ENCODE assay signal across 8 cellular contexts in the genomic region with DNA sequence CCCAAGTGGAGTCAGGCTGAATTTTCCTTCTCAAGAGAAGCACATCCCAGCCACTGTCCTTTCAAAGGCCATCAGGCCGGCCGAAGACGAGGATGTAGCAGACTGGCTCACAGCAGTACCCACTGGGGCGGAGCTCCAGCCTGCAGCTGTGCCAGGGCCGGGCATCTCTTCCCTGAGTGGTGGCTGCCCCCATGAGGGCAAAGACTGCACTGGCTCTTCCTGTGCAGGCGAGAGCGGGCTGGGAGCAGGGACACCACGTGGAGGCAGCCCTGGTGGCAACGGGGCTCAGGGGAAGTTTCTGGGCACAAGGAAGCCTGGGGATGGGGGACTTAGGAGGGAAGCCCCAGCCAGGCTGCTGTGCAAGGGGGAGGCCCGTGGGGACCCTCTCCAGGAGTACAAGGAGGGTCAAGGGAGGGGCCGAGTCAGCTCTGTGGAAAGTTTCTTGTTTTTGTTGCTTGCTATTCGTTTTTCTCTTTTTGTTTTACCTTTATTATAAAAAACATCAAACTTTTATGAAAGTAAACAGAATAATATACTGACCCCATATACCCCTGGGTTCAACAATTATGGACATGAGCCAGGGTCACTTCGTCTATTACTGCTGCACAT.
DNase-seq lines count a peak whose midpoint lies in the region; ATAC-seq and TF ChIP-seq lines count a peak whose summit lies in the region.

No MANE protein-coding gene starts in this region.

- no peak overlapping the region for H3K27ac Mint-ChIP-seq in natural killer cell treated with Interleukin-12 subunit alpha and Interleukin-12 subunit beta and Interleukin-15 and Interleukin-18, amount 100 ng/mL, for 72 hours

- peak; percentile 99 for TF ChIP-seq RAD21 in HCT116 (IDR thresholded peaks at IDR 0.05; ENCODE audit: low read depth)

- peaks cover 0 to 5% of the 10 kb centered on the region in 2 experiments; a peak in 1 of 4 replicates for H3K9me3 ChIP-seq in HCT116 (ENCODE audit: control insufficient read depth in 1 of 2, insufficient read depth in 1 of 2, low read depth in 1 of 2, low read length in 2 of 2)
- no peaks in the 10 kb centered on the region for H3K9me3 ChIP-seq in fibroblast of lung (ENCODE audit: control insufficient read depth, insufficient read depth, low read depth, low read length)
- H3K9me3 ChIP-seq in upper lobe of right lung: no peaks in the 10 kb centered on the region

- peak; percentile 100 for ATAC-seq in HCT116
- peak; percentile 77 to 80 for ATAC-seq in natural killer cell treated with Interleukin-12 subunit alpha and Interleukin-12 subunit beta and Interleukin-15 and Interleukin-18, amount 100 ng/mL, for 72 hours
- peak; percentile 97 for ATAC-seq in upper lobe of right lung
- no peak for ATAC-seq in HG03039 (IDR thresholded peaks at IDR 0.05; ENCODE audit: unreplicated experiment)

- no peak overlapping the region for H3K4me3 Mint-ChIP-seq in natural killer cell treated with Interleukin-12 subunit alpha and Interleukin-12 subunit beta and Interleukin-15 and Interleukin-18, amount 100 ng/mL, for 72 hours

- no peaks in the 10 kb centered on the region for H3K27me3 ChIP-seq in HCT116 (ENCODE audit: insufficient read depth, low read length)
- H3K27me3 ChIP-seq in fibroblast of lung (ENCODE audit: control insufficient read depth, insufficient read depth, low read length): no peaks in the 10 kb centered on the region
- H3K27me3 ChIP-seq in upper lobe of right lung: no peaks in the 10 kb centered on the region

- H2AFZ ChIP-seq in HCT116 (ENCODE audit: low read depth, low read length, poor library complexity, severe bottlenecking) (peak overlapping the region; percentile 60), fibroblast of lung (ENCODE audit: low read length) (no peak overlapping the region)

- peak; percentile 89 to 97 (median 91) for TF ChIP-seq CTCF in HCT116 (IDR thresholded peaks at IDR 0.05 in 2 of 3, conservative IDR thresholded peaks at IDR 0.05 in 1 of 3; ENCODE audit: borderline replicate concordance in 1 of 3, insufficient read depth in 1 of 3, low read depth in 2 of 3, low read length in 2 of 3)
- TF ChIP-seq CTCF in fibroblast of lung (conservative IDR thresholded peaks at IDR 0.05 in 1 of 2, IDR thresholded peaks at IDR 0.05 in 1 of 2; ENCODE audit: low read depth in 1 of 2, low read length in 2 of 2): peak; percentile 62 to 69
- TF ChIP-seq CTCF in upper lobe of right lung (IDR thresholded peaks at IDR 0.05): peak; percentile 66

- H3K9ac ChIP-seq in HCT116 (ENCODE audit: low read length) (no peak overlapping the region; the same call in 1 of the 2 replicates), fibroblast of lung (ENCODE audit: insufficient read depth, low read length) (no peak overlapping the region)

- H3K79me2 ChIP-seq in HCT116 (ENCODE audit: insufficient read depth, low read length) (no peaks in the 10 kb centered on the region), fibroblast of lung (ENCODE audit: control insufficient read depth, insufficient read depth, low read length) (no peaks in the 10 kb centered on the region)

- no peak for TF ChIP-seq POLR2A in HCT116 (IDR thresholded peaks at IDR 0.05; ENCODE audit: borderline replicate concordance, extremely low read depth, insufficient read depth, insufficient read length)

- no peaks in the 10 kb centered on the region for H3K9me3 Mint-ChIP-seq in natural killer cell treated with Interleukin-12 subunit alpha and Interleukin-12 subunit beta and Interleukin-15 and Interleukin-18, amount 100 ng/mL, for 72 hours

- RAD21 ChIA-PET in HCT116 (lab: Charles Lee; ENCODE audit: low non-redundant PET in 1 of 2, low total read pairs in 2 of 2, uncharacterized antibody in 2 of 2, unreplicated experiment in 2 of 2): interaction anchor here (0.6 to 1.3 kb wide), 4 partner anchors 158 to 1019 kb away, joined by 3 to 7 read pairs (median 4); no protein-coding TSS in a partner anchor

- H3K4me1 ChIP-seq in HCT116 (ENCODE audit: control insufficient read depth in 1 of 2, insufficient read depth in 2 of 2, low read length in 2 of 2) (peaks cover 0 to 10% of the 10 kb centered on the region in 2 experiments; a peak in 1 of 4 replicates), fibroblast of lung (ENCODE audit: control insufficient read depth, extremely low read depth, insufficient read depth, low read length) (no peaks in the 10 kb centered on the region), upper lobe of right lung (no peaks in the 10 kb centered on the region)

- peaks cover 9 to 15% of the 10 kb centered on the region in 2 donors for H3K4me1 Mint-ChIP-seq in natural killer cell treated with Interleukin-12 subunit alpha and Interleukin-12 subunit beta and Interleukin-15 and Interleukin-18, amount 100 ng/mL, for 72 hours (ENCODE audit: low read depth in 2 of 2)

- H3K36me3 ChIP-seq in HCT116 (ENCODE audit: control insufficient read depth in 1 of 2, insufficient read depth in 2 of 2, low read length in 2 of 2) (no peaks in the 10 kb centered on the region), fibroblast of lung (ENCODE audit: control insufficient read depth, insufficient read depth, low read length) (no peaks in the 10 kb centered on the region), upper lobe of right lung (no peaks in the 10 kb centered on the region)

- H3K9me2 ChIP-seq in HCT116 (ENCODE audit: insufficient read depth): no peaks in the 10 kb centered on the region

- DNase-seq in CD1c-positive myeloid dendritic cell (ENCODE audit: extremely low spot score): peak; percentile 69
- peak; percentile 68 for DNase-seq in HCT116 (ENCODE audit: low read depth, low spot score)
- peak; percentile 71 for DNase-seq in NCI-H226
- DNase-seq in activated CD4-positive, alpha-beta T cell treated with anti-CD3 and anti-CD28 coated beads, Interleukin-2, amount 50 U/mL, for 1 hour: peak; percentile 29
- DNase-seq in fibroblast of lung (ENCODE audit: low read depth in 2 of 2): peak; percentile 64 to 69
- no peak for DNase-seq in natural killer cell treated with Interleukin-12 subunit alpha and Interleukin-12 subunit beta and Interleukin-15 and Interleukin-18, amount 100 ng/mL, for 72 hours (ENCODE audit: low spot score)
- DNase-seq in upper lobe of right lung: peak; percentile 77

- CTCF ChIA-PET in HCT116 (lab: Charles Lee): interaction anchor here (0.6 to 2.5 kb wide), 19 partner anchors 12 to 509 kb away, joined by 3 to 18 read pairs (median 4); no protein-coding TSS in a partner anchor

- no TSS peak for BruUV-seq in HCT116 (replicated peaks; lab: Mats Ljungman, UMichigan)

- no peaks in the 10 kb centered on the region for H3K36me3 Mint-ChIP-seq in natural killer cell treated with Interleukin-12 subunit alpha and Interleukin-12 subunit beta and Interleukin-15 and Interleukin-18, amount 100 ng/mL, for 72 hours

- intact Hi-C loops in HCT116 (cut with micrococcal nuclease) (loop anchor here (1.0 to 5.0 kb wide), 5 partner anchors 158 to 487 kb away; no protein-coding TSS in a partner anchor), upper lobe of right lung (cut with DNase I) (no loop called here)

- H3K27ac ChIP-seq in HCT116 (ENCODE audit: low read depth, low read length) (no peak overlapping the region), fibroblast of lung (ENCODE audit: insufficient read depth, low read length) (no peak overlapping the region), upper lobe of right lung (no peak overlapping the region)

- H4K20me1 ChIP-seq in HCT116 (ENCODE audit: insufficient read depth): no peaks in the 10 kb centered on the region
- no peaks in the 10 kb centered on the region for H4K20me1 ChIP-seq in fibroblast of lung (ENCODE audit: control insufficient read depth, extremely low read depth, insufficient read depth, low read length)

- POLR2A ChIA-PET in HCT116 (lab: Charles Lee): no interaction called here

- peak overlapping the region; percentile 34; the same call in 1 of the 2 replicates for H3K4me2 ChIP-seq in HCT116 (ENCODE audit: low read length)
- H3K4me2 ChIP-seq in fibroblast of lung (ENCODE audit: extremely low read depth, insufficient read depth, low read length): peak overlapping the region; percentile 30

- peaks cover 5 to 10% of the 10 kb centered on the region in 2 donors for H3K27me3 Mint-ChIP-seq in natural killer cell treated with Interleukin-12 subunit alpha and Interleukin-12 subunit beta and Interleukin-15 and Interleukin-18, amount 100 ng/mL, for 72 hours

- no peak overlapping the region for H3K4me3 ChIP-seq in HCT116 (replicated peaks in 1 of 2; ENCODE audit: low read depth in 1 of 2, low read length in 2 of 2)
- H3K4me3 ChIP-seq in fibroblast of lung (replicated peaks in 1 of 4; ENCODE audit: control extremely low read depth in 1 of 4, insufficient read depth in 1 of 4, low read depth in 3 of 4, low read length in 4 of 4): no peak overlapping the region
- H3K4me3 ChIP-seq in upper lobe of right lung: no peak overlapping the region

TF ChIP-seq in HCT116, 20 proteins besides CTCF, POLR2A, EP300 and RAD21 (continues in another document):
- TF ChIP-seq, protein P1, sequence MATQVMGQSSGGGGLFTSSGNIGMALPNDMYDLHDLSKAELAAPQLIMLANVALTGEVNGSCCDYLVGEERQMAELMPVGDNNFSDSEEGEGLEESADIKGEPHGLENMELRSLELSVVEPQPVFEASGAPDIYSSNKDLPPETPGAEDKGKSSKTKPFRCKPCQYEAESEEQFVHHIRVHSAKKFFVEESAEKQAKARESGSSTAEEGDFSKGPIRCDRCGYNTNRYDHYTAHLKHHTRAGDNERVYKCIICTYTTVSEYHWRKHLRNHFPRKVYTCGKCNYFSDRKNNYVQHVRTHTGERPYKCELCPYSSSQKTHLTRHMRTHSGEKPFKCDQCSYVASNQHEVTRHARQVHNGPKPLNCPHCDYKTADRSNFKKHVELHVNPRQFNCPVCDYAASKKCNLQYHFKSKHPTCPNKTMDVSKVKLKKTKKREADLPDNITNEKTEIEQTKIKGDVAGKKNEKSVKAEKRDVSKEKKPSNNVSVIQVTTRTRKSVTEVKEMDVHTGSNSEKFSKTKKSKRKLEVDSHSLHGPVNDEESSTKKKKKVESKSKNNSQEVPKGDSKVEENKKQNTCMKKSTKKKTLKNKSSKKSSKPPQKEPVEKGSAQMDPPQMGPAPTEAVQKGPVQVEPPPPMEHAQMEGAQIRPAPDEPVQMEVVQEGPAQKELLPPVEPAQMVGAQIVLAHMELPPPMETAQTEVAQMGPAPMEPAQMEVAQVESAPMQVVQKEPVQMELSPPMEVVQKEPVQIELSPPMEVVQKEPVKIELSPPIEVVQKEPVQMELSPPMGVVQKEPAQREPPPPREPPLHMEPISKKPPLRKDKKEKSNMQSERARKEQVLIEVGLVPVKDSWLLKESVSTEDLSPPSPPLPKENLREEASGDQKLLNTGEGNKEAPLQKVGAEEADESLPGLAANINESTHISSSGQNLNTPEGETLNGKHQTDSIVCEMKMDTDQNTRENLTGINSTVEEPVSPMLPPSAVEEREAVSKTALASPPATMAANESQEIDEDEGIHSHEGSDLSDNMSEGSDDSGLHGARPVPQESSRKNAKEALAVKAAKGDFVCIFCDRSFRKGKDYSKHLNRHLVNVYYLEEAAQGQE (IDR thresholded peaks at IDR 0.05; ENCODE audit: low read depth): no peak
- TF ChIP-seq ELF1 (IDR thresholded peaks at IDR 0.05; ENCODE audit: borderline replicate concordance, low read depth) (no peak), EGR1 (IDR thresholded peaks at IDR 0.05; ENCODE audit: low read depth) (no peak), ZFX (IDR thresholded peaks at IDR 0.05) (no peak), TCF7L2 (IDR thresholded peaks at IDR 0.05; ENCODE audit: borderline replicate concordance, extremely low read depth, insufficient read depth, insufficient read length) (no peak)
